In the genomic region with DNA sequence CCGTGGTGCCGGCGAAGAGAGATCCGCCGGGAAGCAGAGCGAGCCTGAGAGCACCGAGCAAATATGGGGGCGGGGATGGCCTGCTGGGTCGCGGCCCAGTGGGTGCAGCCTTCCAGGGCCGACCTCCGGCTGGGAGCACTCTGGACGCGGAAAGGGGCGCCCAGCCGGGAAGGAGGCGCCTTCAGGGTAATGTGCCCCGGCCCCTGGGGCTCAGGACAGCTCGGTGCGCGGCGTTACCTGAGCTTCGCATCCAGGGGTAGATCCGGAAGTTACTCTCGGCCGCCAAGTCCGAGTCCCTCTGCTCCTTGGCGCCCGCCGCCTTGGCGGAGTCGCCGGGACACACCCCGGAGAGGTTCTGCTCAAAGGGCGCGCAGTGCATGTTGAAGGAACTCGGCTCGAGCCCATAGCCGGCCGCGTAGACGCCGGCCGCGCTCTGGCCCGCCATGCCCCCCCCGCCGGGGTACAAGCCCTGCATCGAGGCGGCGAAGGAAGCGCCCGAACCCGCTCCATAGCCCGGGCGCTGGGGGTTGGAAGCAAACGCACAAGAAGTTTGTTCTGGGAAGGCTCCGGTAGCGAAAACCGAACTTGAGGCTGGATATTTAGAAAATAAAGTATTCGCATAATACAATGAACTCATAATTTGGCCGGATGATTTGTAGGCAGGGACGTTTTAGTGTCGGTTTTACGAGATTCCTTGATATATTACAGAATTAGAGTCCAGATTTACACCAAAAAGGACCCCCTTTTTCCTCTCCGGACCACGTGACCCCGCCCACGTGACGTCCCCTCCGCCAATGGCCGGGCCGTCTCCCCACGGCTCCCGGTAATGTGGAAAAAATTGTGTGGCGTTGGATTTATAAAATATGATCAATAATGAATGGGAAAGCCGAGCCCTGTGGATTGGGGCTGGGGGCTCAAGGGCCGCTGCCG, we compare ENCODE assay signal across 1 cellular context.
TF ChIP-seq lines count a peak whose summit lies in the region.

A gene (minus strand): TSS at position 736 of the 930 bp plus-strand sequence. CDS start 99 bp downstream, at position 637.

TF ChIP-seq in K562, 482 proteins besides CTCF, POLR2A, EP300 and RAD21 (continued from another document):
- TF ChIP-seq, protein P1, sequence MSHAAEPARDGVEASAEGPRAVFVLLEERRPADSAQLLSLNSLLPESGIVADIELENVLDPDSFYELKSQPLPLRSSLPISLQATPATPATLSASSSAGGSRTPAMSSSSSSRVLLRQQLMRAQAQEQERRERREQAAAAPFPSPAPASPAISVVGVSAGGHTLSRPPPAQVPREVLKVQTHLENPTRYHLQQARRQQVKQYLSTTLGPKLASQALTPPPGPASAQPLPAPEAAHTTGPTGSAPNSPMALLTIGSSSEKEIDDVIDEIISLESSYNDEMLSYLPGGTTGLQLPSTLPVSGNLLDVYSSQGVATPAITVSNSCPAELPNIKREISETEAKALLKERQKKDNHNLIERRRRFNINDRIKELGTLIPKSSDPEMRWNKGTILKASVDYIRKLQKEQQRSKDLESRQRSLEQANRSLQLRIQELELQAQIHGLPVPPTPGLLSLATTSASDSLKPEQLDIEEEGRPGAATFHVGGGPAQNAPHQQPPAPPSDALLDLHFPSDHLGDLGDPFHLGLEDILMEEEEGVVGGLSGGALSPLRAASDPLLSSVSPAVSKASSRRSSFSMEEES (CRISPR knock-in tag; IDR thresholded peaks at IDR 0.05): peak; percentile 98
- TF ChIP-seq BRCA1 (IDR thresholded peaks at IDR 0.05) (no peak), BRCA1 (CRISPR knock-in tag; IDR thresholded peaks at IDR 0.05) (no peak), ZNF232 (CRISPR knock-in tag; IDR thresholded peaks at IDR 0.05) (no peak), CBX3 (IDR thresholded peaks at IDR 0.05; ENCODE audit: borderline replicate concordance in 1 of 2, low read length in 2 of 2) (no peak), ILF3 (IDR thresholded peaks at IDR 0.05; ENCODE audit: borderline replicate concordance) (no peak), SNIP1 (IDR thresholded peaks at IDR 0.05; ENCODE audit: low read depth) (no peak), JUND (IDR thresholded peaks at IDR 0.05; ENCODE audit: borderline replicate concordance, low read depth, low read length) (no peak), JUND (tag; IDR thresholded peaks at IDR 0.05; ENCODE audit: borderline replicate concordance, low read depth, low read length) (no peak), HDAC6 (IDR thresholded peaks at IDR 0.05; ENCODE audit: low read depth, low read length) (no peak), HMGN3 (IDR thresholded peaks at IDR 0.05; ENCODE audit: borderline replicate concordance, extremely low read depth, insufficient read length, low read depth, low read length) (peak; percentile 73)
- TF ChIP-seq, protein P2, sequence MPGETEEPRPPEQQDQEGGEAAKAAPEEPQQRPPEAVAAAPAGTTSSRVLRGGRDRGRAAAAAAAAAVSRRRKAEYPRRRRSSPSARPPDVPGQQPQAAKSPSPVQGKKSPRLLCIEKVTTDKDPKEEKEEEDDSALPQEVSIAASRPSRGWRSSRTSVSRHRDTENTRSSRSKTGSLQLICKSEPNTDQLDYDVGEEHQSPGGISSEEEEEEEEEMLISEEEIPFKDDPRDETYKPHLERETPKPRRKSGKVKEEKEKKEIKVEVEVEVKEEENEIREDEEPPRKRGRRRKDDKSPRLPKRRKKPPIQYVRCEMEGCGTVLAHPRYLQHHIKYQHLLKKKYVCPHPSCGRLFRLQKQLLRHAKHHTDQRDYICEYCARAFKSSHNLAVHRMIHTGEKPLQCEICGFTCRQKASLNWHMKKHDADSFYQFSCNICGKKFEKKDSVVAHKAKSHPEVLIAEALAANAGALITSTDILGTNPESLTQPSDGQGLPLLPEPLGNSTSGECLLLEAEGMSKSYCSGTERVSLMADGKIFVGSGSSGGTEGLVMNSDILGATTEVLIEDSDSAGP (CRISPR knock-in tag; IDR thresholded peaks at IDR 0.05): no peak
- TF ChIP-seq, protein P3, sequence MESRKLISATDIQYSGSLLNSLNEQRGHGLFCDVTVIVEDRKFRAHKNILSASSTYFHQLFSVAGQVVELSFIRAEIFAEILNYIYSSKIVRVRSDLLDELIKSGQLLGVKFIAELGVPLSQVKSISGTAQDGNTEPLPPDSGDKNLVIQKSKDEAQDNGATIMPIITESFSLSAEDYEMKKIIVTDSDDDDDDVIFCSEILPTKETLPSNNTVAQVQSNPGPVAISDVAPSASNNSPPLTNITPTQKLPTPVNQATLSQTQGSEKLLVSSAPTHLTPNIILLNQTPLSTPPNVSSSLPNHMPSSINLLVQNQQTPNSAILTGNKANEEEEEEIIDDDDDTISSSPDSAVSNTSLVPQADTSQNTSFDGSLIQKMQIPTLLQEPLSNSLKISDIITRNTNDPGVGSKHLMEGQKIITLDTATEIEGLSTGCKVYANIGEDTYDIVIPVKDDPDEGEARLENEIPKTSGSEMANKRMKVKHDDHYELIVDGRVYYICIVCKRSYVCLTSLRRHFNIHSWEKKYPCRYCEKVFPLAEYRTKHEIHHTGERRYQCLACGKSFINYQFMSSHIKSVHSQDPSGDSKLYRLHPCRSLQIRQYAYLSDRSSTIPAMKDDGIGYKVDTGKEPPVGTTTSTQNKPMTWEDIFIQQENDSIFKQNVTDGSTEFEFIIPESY (CRISPR knock-in tag; IDR thresholded peaks at IDR 0.05): peak; percentile 74; the same call in 1 of the 2 replicates
